In genomic region chr18:48934400-48934707, GRCh38 we compare ENCODE assay signal across 9 cellular contexts. TPM values are rescaled to one million over a fixed set of nuclear protein-coding genes. Genes with fewer than 3 reads are reported as not detected.
DNase-seq lines count a peak whose midpoint lies in the region; ATAC-seq and TF ChIP-seq lines count a peak whose summit lies in the region.
"Had no signal": no experiment of that assay in that cellular context is flagged by ENCODE, and none has a peak within 500 bp of the region (broad histone marks: within the 10 kb centered on the region; RNA-seq: fewer than 3 reads in every experiment).

No MANE protein-coding gene starts in this region.

- POLR2A ChIA-PET in activated CD4-positive, alpha-beta T cell treated with anti-CD3 and anti-CD28 coated beads, Interleukin-2, amount 10 ng/mL, durations not matched to agents 7 days and 5 days (lab: Charles Lee) = interaction anchor here (0.6 kb wide), 1 partner anchor 1079 kb away, joined by 3 read pairs; no protein-coding TSS in a partner anchor
- POLR2A ChIA-PET in activated CD8-positive, alpha-beta T cell treated with anti-CD3 and anti-CD28 coated beads, Interleukin-2, amount 10 ng/mL, durations not matched to agents 7 days and 5 days (lab: Charles Lee) = interaction anchor here (0.6 kb wide), 2 partner anchors 31 to 235 kb away, joined by 3 to 4 read pairs; no protein-coding TSS in a partner anchor

- H3K36me3 ChIP-seq in thoracic aorta = no peaks in the 10 kb centered on the region

- peak overlapping the region; percentile 62 for H3K4me3 ChIP-seq in thoracic aorta

- H3K27ac Mint-ChIP-seq in activated CD4-positive, alpha-beta T cell treated with anti-CD3 and anti-CD28 coated beads, Interleukin-2, amount 10 ng/mL, durations not matched to agents 7 days and 5 days = peak overlapping the region; percentile 84
- H3K27ac Mint-ChIP-seq in activated CD8-positive, alpha-beta T cell treated with anti-CD3 and anti-CD28 coated beads, Interleukin-2, amount 10 ng/mL, durations not matched to agents 7 days and 5 days = peak overlapping the region; percentile 94
- H3K27ac Mint-ChIP-seq in immature natural killer cell = peak overlapping the region; percentile 92 to 98 (median 94)

- ATAC-seq in activated CD8-positive, alpha-beta T cell treated with anti-CD3 and anti-CD28 coated beads, Interleukin-2, amount 10 ng/mL, durations not matched to agents 7 days and 5 days = no peak
- no peak for ATAC-seq in thoracic aorta (ENCODE audit: insufficient number of reproducible peaks, low FRiP score, low read depth)
- ATAC-seq in GM21576 (IDR thresholded peaks at IDR 0.05; ENCODE audit: unreplicated experiment) = no peak
- no peak for ATAC-seq in HG03457 (IDR thresholded peaks at IDR 0.05; ENCODE audit: unreplicated experiment)

- peaks cover 94% of the 10 kb centered on the region for H3K4me1 Mint-ChIP-seq in activated CD4-positive, alpha-beta T cell treated with anti-CD3 and anti-CD28 coated beads, Interleukin-2, amount 10 ng/mL, durations not matched to agents 7 days and 5 days
- H3K4me1 Mint-ChIP-seq in activated CD8-positive, alpha-beta T cell treated with anti-CD3 and anti-CD28 coated beads, Interleukin-2, amount 10 ng/mL, durations not matched to agents 7 days and 5 days (ENCODE audit: low read depth) = peaks cover 99% of the 10 kb centered on the region
- H3K4me1 Mint-ChIP-seq in immature natural killer cell = peaks cover 98 to 100% of the 10 kb centered on the region in 2 donors

- CTCF ChIA-PET in activated CD4-positive, alpha-beta T cell treated with anti-CD3 and anti-CD28 coated beads, Interleukin-2, amount 10 ng/mL, durations not matched to agents 7 days and 5 days (lab: Charles Lee) = interaction anchor here (0.6 to 1.1 kb wide), 3 partner anchors 12 to 246 kb away, joined by 3 to 6 read pairs (median 6); no protein-coding TSS in a partner anchor
- CTCF ChIA-PET in activated CD8-positive, alpha-beta T cell treated with anti-CD3 and anti-CD28 coated beads, Interleukin-2, amount 10 ng/mL, durations not matched to agents 7 days and 5 days (lab: Charles Lee) = interaction anchor here (0.9 to 1.2 kb wide), 2 partner anchors 9 to 157 kb away, joined by 3 to 6 read pairs; no protein-coding TSS in a partner anchor

- no peaks in the 10 kb centered on the region for H3K9me3 ChIP-seq in thoracic aorta

- no peak for DNase-seq in activated CD4-positive, alpha-beta T cell treated with anti-CD3 and anti-CD28 coated beads, Interleukin-2, amount 10 ng/mL, durations not matched to agents 7 days and 5 days
- no peak for DNase-seq in activated CD4-positive, alpha-beta T cell treated with anti-CD3 and anti-CD28 coated beads for 1 hour
- DNase-seq in activated CD8-positive, alpha-beta T cell treated with anti-CD3 and anti-CD28 coated beads, Interleukin-2, amount 10 ng/mL, durations not matched to agents 7 days and 5 days = no peak
- DNase-seq in immature natural killer cell = no peak
- no peak for DNase-seq in thoracic aorta (ENCODE audit: low spot score)
- DNase-seq in NCI-H226 = no peak
- DNase-seq: activated CD4-positive, alpha-beta T cell treated with anti-CD3 and anti-CD28 coated beads for 4 hours had no signal

- H3K27me3 Mint-ChIP-seq in activated CD4-positive, alpha-beta T cell treated with anti-CD3 and anti-CD28 coated beads, Interleukin-2, amount 10 ng/mL, durations not matched to agents 7 days and 5 days = no peaks in the 10 kb centered on the region
- H3K27me3 Mint-ChIP-seq in activated CD8-positive, alpha-beta T cell treated with anti-CD3 and anti-CD28 coated beads, Interleukin-2, amount 10 ng/mL, durations not matched to agents 7 days and 5 days (ENCODE audit: low read depth) = no peaks in the 10 kb centered on the region
- peaks cover 32 to 38% (median 36%) of the 10 kb centered on the region in 3 donors for H3K27me3 Mint-ChIP-seq in immature natural killer cell (ENCODE audit: low read depth in 3 of 3)

- H3K4me3 Mint-ChIP-seq in activated CD4-positive, alpha-beta T cell treated with anti-CD3 and anti-CD28 coated beads, Interleukin-2, amount 10 ng/mL, durations not matched to agents 7 days and 5 days = peak overlapping the region; percentile 47
- peak overlapping the region; percentile 47 for H3K4me3 Mint-ChIP-seq in activated CD8-positive, alpha-beta T cell treated with anti-CD3 and anti-CD28 coated beads, Interleukin-2, amount 10 ng/mL, durations not matched to agents 7 days and 5 days
- peak overlapping the region; percentile 53 to 82 (median 71) for H3K4me3 Mint-ChIP-seq in immature natural killer cell

- TF ChIP-seq CTCF in thoracic aorta (IDR thresholded peaks at IDR 0.05) = no peak

- peak overlapping the region; percentile 86 to 87 for H3K27ac ChIP-seq in thoracic aorta

- H3K36me3 Mint-ChIP-seq in activated CD4-positive, alpha-beta T cell treated with anti-CD3 and anti-CD28 coated beads, Interleukin-2, amount 10 ng/mL, durations not matched to agents 7 days and 5 days (ENCODE audit: low read depth) = peaks cover 57% of the 10 kb centered on the region
- H3K36me3 Mint-ChIP-seq in activated CD8-positive, alpha-beta T cell treated with anti-CD3 and anti-CD28 coated beads, Interleukin-2, amount 10 ng/mL, durations not matched to agents 7 days and 5 days (ENCODE audit: low read depth) = peaks cover 76% of the 10 kb centered on the region
- H3K36me3 Mint-ChIP-seq in immature natural killer cell = peaks cover 0 to 6% (median 4%) of the 10 kb centered on the region in 3 donors

- H3K27me3 ChIP-seq in thoracic aorta (replicated peaks; ENCODE audit: insufficient read depth) = no peaks in the 10 kb centered on the region

- peaks cover 79 to 96% of the 10 kb centered on the region in 2 donors for H3K4me1 ChIP-seq in thoracic aorta (ENCODE audit: control insufficient read depth in 1 of 2, low read depth in 2 of 2)

- H3K9me3 Mint-ChIP-seq in activated CD4-positive, alpha-beta T cell treated with anti-CD3 and anti-CD28 coated beads, Interleukin-2, amount 10 ng/mL, durations not matched to agents 7 days and 5 days = no peaks in the 10 kb centered on the region
- no peaks in the 10 kb centered on the region for H3K9me3 Mint-ChIP-seq in activated CD8-positive, alpha-beta T cell treated with anti-CD3 and anti-CD28 coated beads, Interleukin-2, amount 10 ng/mL, durations not matched to agents 7 days and 5 days (ENCODE audit: insufficient read depth)
- H3K9me3 Mint-ChIP-seq in immature natural killer cell = no peaks in the 10 kb centered on the region

RNA-seq across cellular contexts. Expression of gene SMAD7, which starts 16.4 kb away (rescaled TPM):
- 10 to 100 TPM; 19.5 to 21.7 TPM for total RNA-seq in activated CD4-positive, alpha-beta T cell treated with anti-CD3 and anti-CD28 coated beads, Interleukin-2, amount 10 ng/mL, durations not matched to agents 7 days and 5 days
- total RNA-seq in activated CD8-positive, alpha-beta T cell treated with anti-CD3 and anti-CD28 coated beads, Interleukin-2, amount 10 ng/mL, durations not matched to agents 7 days and 5 days = 10 to 100 TPM; 23.8 to 24.1 TPM
- 10 to 100 TPM; 10.1 to 17.4 (median 12.3) TPM for polyA plus RNA-seq in immature natural killer cell
- 100 to 1,000 TPM in 1 of 2 donors, 10 to 100 TPM in 1; 80.8 to 107 TPM for total RNA-seq in thoracic aorta
